Comparison of ENCODE assay signal across 8 cellular contexts in the genomic region with DNA sequence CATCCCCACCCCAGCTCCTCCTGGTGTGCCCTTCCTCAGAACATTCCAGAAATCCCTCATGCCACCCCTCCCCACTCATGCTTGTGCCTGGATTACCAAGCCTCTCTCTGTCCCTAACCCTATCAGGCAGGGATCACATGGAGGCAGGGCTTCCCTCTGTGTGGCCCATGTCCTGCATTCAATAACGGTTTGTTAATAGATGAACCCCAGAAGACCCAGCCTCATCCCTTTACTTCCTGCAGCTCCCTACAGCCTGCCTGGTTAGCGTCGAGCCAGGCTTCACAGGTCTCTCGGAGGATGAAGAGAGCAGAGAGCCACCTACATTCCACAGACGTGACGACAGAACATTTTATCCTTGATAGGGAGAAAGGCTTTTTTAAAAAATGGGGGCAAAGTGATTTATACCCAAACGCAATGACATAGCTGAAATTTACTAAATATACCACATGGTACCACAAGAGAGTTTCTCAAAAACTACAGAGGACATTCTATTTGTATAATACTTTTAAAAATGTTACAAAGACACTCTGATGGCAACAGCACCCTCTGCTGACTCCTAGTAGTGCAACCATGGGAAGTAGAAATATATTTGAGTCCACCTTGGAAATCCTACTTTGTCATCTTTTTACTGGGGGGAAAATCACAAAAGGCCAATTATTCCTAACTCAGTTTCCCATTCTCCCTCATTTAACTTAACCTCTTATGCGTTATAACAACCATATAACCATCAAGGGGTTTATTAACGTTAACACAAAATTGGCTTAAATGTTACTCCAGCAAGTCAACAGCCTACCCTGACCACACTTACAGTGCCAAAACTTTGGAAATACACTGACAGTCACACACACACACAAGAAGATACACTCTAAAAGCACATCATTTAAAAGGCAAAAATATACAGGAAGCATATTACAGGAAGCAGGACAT. TPM values are rescaled to one million over a fixed set of nuclear protein-coding genes. Genes with fewer than 3 reads are reported as not detected.
DNase-seq lines count a peak whose midpoint lies in the region; ATAC-seq and TF ChIP-seq lines count a peak whose summit lies in the region.

No MANE protein-coding gene starts in this region.

- WGBS in mesendoderm (ENCODE audit: extremely low coverage, insufficient coverage, low lambda C conversion rate) = no CpG with 5 or more reads among the region's 9 CpGs

- no peak for ATAC-seq in GM19328 (IDR thresholded peaks at IDR 0.05; ENCODE audit: unreplicated experiment)

- intact Hi-C loops in colonic mucosa (cut with DNase I) = loop anchor here (5.0 to 10.0 kb wide), 3 partner anchors 35 to 1352 kb away; no protein-coding TSS in a partner anchor

- peak overlapping the region; percentile 30 for H3K56ac ChIP-seq in mesendoderm (ENCODE audit: low read length)

- TF ChIP-seq CTCF in C4-2B (conservative IDR thresholded peaks at IDR 0.05) = peak; percentile 81
- peak; percentile 50 for TF ChIP-seq CTCF in GM13976 (IDR thresholded peaks at IDR 0.05; ENCODE audit: borderline replicate concordance, control extremely low read depth, extremely low read depth, insufficient read depth, missing control alignments)
- TF ChIP-seq CTCF in colonic mucosa (IDR thresholded peaks at IDR 0.05) = peak; percentile 56

- H3K4me1 ChIP-seq in colonic mucosa = no peaks in the 10 kb centered on the region
- no peaks in the 10 kb centered on the region for H3K4me1 ChIP-seq in mesendoderm (ENCODE audit: control insufficient read depth, low read depth, low read length)

- no peak overlapping the region for H3K4me3 ChIP-seq in colonic mucosa
- no peak overlapping the region for H3K4me3 ChIP-seq in mesendoderm (ENCODE audit: low read length)

- no peak overlapping the region for H3K23ac ChIP-seq in mesendoderm (ENCODE audit: low read length)

- no peak overlapping the region for H2BK120ac ChIP-seq in mesendoderm (ENCODE audit: low read depth, low read length)

- no peak overlapping the region for H4K5ac ChIP-seq in mesendoderm (ENCODE audit: low read length)

- no peak overlapping the region for H4K8ac ChIP-seq in mesendoderm (ENCODE audit: low read depth, low read length)

- DNase-seq in GM13976 (ENCODE audit: low spot score) = no peak
- peak; percentile 22 for DNase-seq in NCI-H748 treated with DMSO at 0.1 percent for 48 hours (lab: John Stamatoyannopoulos, UW)
- no peak for DNase-seq in colonic mucosa
- peak; percentile 89 for DNase-seq in mesendoderm
- no peak for DNase-seq in D341Med (ENCODE audit: low spot score)
- DNase-seq in stimulated activated CD8-positive, alpha-beta memory T cell treated with anti-CD3 and anti-CD28 coated beads, Interleukin-4, amount 100 ng/mL, for 48 hours = no peak

- no peak overlapping the region for H2BK15ac ChIP-seq in mesendoderm (replicated peaks; ENCODE audit: low read depth)

- no peak overlapping the region for H3K4me2 ChIP-seq in mesendoderm (ENCODE audit: low read length)

- no peak overlapping the region for H3K4ac ChIP-seq in mesendoderm (ENCODE audit: low read depth, low read length)

- H3K36me3 ChIP-seq in colonic mucosa (no peaks in the 10 kb centered on the region), mesendoderm (ENCODE audit: control insufficient read depth, insufficient read depth, low read length) (no peaks in the 10 kb centered on the region)

- H3K9me3 ChIP-seq in colonic mucosa = no peaks in the 10 kb centered on the region

- H3K79me1 ChIP-seq in mesendoderm (ENCODE audit: low read length) = no peaks in the 10 kb centered on the region

- in situ Hi-C loops in GM13976 (cut with MboI; ENCODE audit: low sequenced_read_pairs, unreplicated experiment) = no loop called here

- H3K27ac ChIP-seq in C4-2B = peak overlapping the region; percentile 57; the same call in 1 of the 2 replicates
- H3K27ac ChIP-seq in colonic mucosa = no peak overlapping the region
- no peak overlapping the region for H3K27ac ChIP-seq in mesendoderm (ENCODE audit: low read depth, low read length)

- no peak overlapping the region for H2AK5ac ChIP-seq in mesendoderm (ENCODE audit: low read length)

- no peaks in the 10 kb centered on the region for H3K79me2 ChIP-seq in mesendoderm (ENCODE audit: control insufficient read depth, insufficient read depth, low read length)

- H3K18ac ChIP-seq in mesendoderm (ENCODE audit: low read length) = no peak overlapping the region

- no peak overlapping the region for H2BK5ac ChIP-seq in mesendoderm (ENCODE audit: low read length)

- no peak overlapping the region for H3K9ac ChIP-seq in colonic mucosa (ENCODE audit: low read depth in 2 of 2, low read length in 2 of 2)
- no peak overlapping the region for H3K9ac ChIP-seq in mesendoderm (ENCODE audit: low read length)

- H3K27me3 ChIP-seq in colonic mucosa (no peaks in the 10 kb centered on the region), mesendoderm (ENCODE audit: insufficient read depth, low read length, poor library complexity) (no peaks in the 10 kb centered on the region)

RNA-seq across cellular contexts. Expression of a gene that starts 30.7 kb away (rescaled TPM):
- total RNA-seq in colonic mucosa = not detected
- polyA plus RNA-seq in mesendoderm (2013, experiment 1 of 2) = 0.37 TPM
- polyA plus RNA-seq in mesendoderm (2013, experiment 2 of 2) = 0.49 TPM

RNA-seq across cellular contexts. Expression of a gene that starts 31.4 kb away (rescaled TPM):
- 10 to 100 TPM; 29.6 to 45.5 TPM for total RNA-seq in colonic mucosa
- 32.9 TPM for polyA plus RNA-seq in mesendoderm (2013, experiment 1 of 2)
- 31.8 TPM for polyA plus RNA-seq in mesendoderm (2013, experiment 2 of 2)

Comparison
In these comparisons a context has a peak if more than half of its experiments do, and no peak if none do; other contexts are left out.
1. DNase-seq: peak in NCI-H748 treated with DMSO at 0.1 percent for 48 hours (single experiment) and mesendoderm (single experiment); none in GM13976 (single experiment), colonic mucosa (single experiment), D341Med (single experiment) and stimulated activated CD8-positive, alpha-beta memory T cell treated with anti-CD3 and anti-CD28 coated beads, Interleukin-4, amount 100 ng/mL, for 48 hours (single experiment).
2. Peak in every context shown above with its lines, with median percentiles within 50 percentile points of each other: CTCF ChIP-seq.